ENCODE assay signal across 9 cellular contexts in the genomic region with DNA sequence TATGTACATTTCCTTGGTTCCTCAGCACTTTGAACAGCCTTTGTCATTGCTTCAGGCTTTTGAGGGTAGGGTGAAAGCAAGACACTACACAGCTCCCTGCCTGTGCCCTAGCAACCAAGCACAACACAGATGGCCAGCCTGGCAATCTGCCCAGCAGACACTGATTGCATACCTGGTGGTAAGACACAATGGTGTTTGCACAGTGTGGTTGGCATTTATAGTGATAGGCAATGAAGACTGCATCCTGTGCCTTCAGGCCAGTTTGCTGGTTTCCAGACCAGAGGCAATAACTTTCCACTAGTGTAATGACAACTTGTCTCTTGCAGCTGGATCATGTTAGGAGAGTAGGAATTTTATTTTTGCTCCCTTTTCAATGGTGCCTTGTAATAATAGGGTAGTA.
DNase-seq lines count a peak whose midpoint lies in the region; ATAC-seq, FAIRE-seq and TF ChIP-seq lines count a peak whose summit lies in the region.
"Had no signal": no experiment of that assay in that cellular context is flagged by ENCODE, and none has a peak within 500 bp of the region (broad histone marks: within the 10 kb centered on the region; RNA-seq: fewer than 3 reads in every experiment).

No MANE protein-coding gene starts in this region.

- no peaks in the 10 kb centered on the region for H3K79me2 ChIP-seq in PC-9 (ENCODE audit: low read depth)

- H3K27ac ChIP-seq in PC-9 (peak overlapping the region; percentile 60), cardiac muscle cell (no peak overlapping the region)

- no peak overlapping the region for H2AFZ ChIP-seq in PC-9

- H3K9me3 ChIP-seq in PC-9 (ENCODE audit: insufficient read depth, low read depth), result peaks cover 12% of the 10 kb centered on the region
- H3K9me3 ChIP-seq in cardiac muscle cell (ENCODE audit: low read depth), result no peaks in the 10 kb centered on the region

- intact Hi-C loops in PC-9 (cut with micrococcal nuclease; ENCODE audit: unreplicated experiment), result loop anchor here (1.0 to 10.0 kb wide), 9 partner anchors 12 to 548 kb away; no protein-coding TSS in a partner anchor

- H3K27me3 ChIP-seq in PC-9 (ENCODE audit: insufficient read depth, low read depth) (no peaks in the 10 kb centered on the region), cardiac muscle cell (no peaks in the 10 kb centered on the region)

- no peaks in the 10 kb centered on the region for H4K20me1 ChIP-seq in PC-9 (ENCODE audit: insufficient read depth)

- POLR2A ChIA-PET in PC-9 (lab: Charles Lee; ENCODE audit: unreplicated experiment), result interaction anchor here (0.6 kb wide), 4 partner anchors 17 to 1436 kb away, joined by 3 to 5 read pairs (median 4); no protein-coding TSS in a partner anchor

- H3K36me3 ChIP-seq in PC-9 (ENCODE audit: low read depth), result no peaks in the 10 kb centered on the region
- no peaks in the 10 kb centered on the region for H3K36me3 ChIP-seq in cardiac muscle cell

- no TSS peak for BruUV-seq in PC-9 (replicated peaks; lab: Mats Ljungman, UMichigan)

- H3K9me2 ChIP-seq in PC-9 (ENCODE audit: insufficient read depth), result no peaks in the 10 kb centered on the region

- H3K4me2 ChIP-seq in PC-9, result peak overlapping the region; percentile 59

- ATAC-seq in GM21717 (IDR thresholded peaks at IDR 0.05; ENCODE audit: unreplicated experiment), result no peak

- peak; percentile 94 for FAIRE-seq in urothelium cell line (lab: Jason Lieb, UNC)
- FAIRE-seq: A204.1 had no signal

- H3F3A ChIP-seq in PC-9 (ENCODE audit: insufficient read depth, low read depth), result peaks cover 21% of the 10 kb centered on the region

- H3K4me3 ChIP-seq in PC-9 (no peak overlapping the region), cardiac muscle cell (no peak overlapping the region)

- CTCF ChIA-PET in PC-9 (lab: Charles Lee), result no interaction called here

- TF ChIP-seq CTCF in PC-9 (conservative IDR thresholded peaks at IDR 0.05) (no peak), cardiac muscle cell (IDR thresholded peaks at IDR 0.05; ENCODE audit: low read depth, low read length) (no peak)

- H3K4me1 ChIP-seq in PC-9 (replicated peaks; ENCODE audit: insufficient read depth), result peaks cover 49% of the 10 kb centered on the region
- H3K4me1 ChIP-seq in cardiac muscle cell (ENCODE audit: low read depth), result no peaks in the 10 kb centered on the region

- peak; percentile 85 for DNase-seq in NCI-H82 (lab: John Stamatoyannopoulos, UW)
- DNase-seq in NCI-H82 treated with DMSO at 0.1 percent for 48 hours (lab: John Stamatoyannopoulos, UW; ENCODE audit: unreplicated experiment), result no peak
- DNase-seq in PC-9, result peak; percentile 99
- DNase-seq in cardiac muscle cell (ENCODE audit: low read depth in 1 of 2, low spot score in 1 of 2), result peak; percentile 48 to 69
- DNase-seq in urothelium cell line (ENCODE audit: low spot score), result peak; percentile 86
- DNase-seq in activated CD8-positive, alpha-beta memory T cell treated with anti-CD3 and anti-CD28 coated beads, Interleukin-2, amount 50 U/mL, for 4 hours, result no peak
- DNase-seq in NOMO-1 treated with dmso at 0.1 percent for 144 hours (lab: John Stamatoyannopoulos, UW; ENCODE audit: unreplicated experiment), result no peak

Comparison
In these comparisons a context has a peak if more than half of its experiments do, and no peak if none do; other contexts are left out.
1. DNase-seq: peak in NCI-H82 (single experiment), PC-9 (2 of 2), cardiac muscle cell (2 of 2) and urothelium cell line (single experiment); none in NCI-H82 treated with DMSO at 0.1 percent for 48 hours (single experiment), activated CD8-positive, alpha-beta memory T cell treated with anti-CD3 and anti-CD28 coated beads, Interleukin-2, amount 50 U/mL, for 4 hours (single experiment) and NOMO-1 treated with dmso at 0.1 percent for 144 hours (single experiment).